11 cellular contexts compared by ENCODE assay signal in genomic region chr19:14871619-14872230, GRCh38. TPM values are rescaled to one million over a fixed set of nuclear protein-coding genes. Genes with fewer than 3 reads are reported as not detected.
DNase-seq lines count a peak whose midpoint lies in the region; ATAC-seq and TF ChIP-seq lines count a peak whose summit lies in the region.
"Had no signal": no experiment of that assay in that cellular context is flagged by ENCODE, and none has a peak within 500 bp of the region (broad histone marks: within the 10 kb centered on the region; RNA-seq: fewer than 3 reads in every experiment).

No MANE protein-coding gene starts in this region.

- intact Hi-C loops in body of pancreas (cut with DNase I), result no loop called here
- intact Hi-C loops in posterior vena cava (cut with DNase I), result no loop called here

- no peak overlapping the region for H3K4me2 ChIP-seq in KMS-11

- no peak for TF ChIP-seq POLR2A in body of pancreas (IDR thresholded peaks at IDR 0.05)

- no peaks in the 10 kb centered on the region for H3K4me1 ChIP-seq in KMS-11 (ENCODE audit: low read depth, poor library complexity, severe bottlenecking)
- H3K4me1 ChIP-seq in body of pancreas, result no peaks in the 10 kb centered on the region
- H3K4me1 ChIP-seq: HAP-1 had no signal

- H3K27ac ChIP-seq in KMS-11 (no peak overlapping the region), body of pancreas (no peak overlapping the region)

- H3K4me3 ChIP-seq in KMS-11 (IDR thresholded peaks at IDR 0.05; ENCODE audit: insufficient read depth, low read depth, low read length) (no peak overlapping the region), body of pancreas (no peak overlapping the region)
- H3K4me3 ChIP-seq: HAP-1 had no signal

- H3K36me3 Mint-ChIP-seq in nephron (ENCODE audit: low read depth), result no peaks in the 10 kb centered on the region

- no peak for ATAC-seq in body of pancreas
- ATAC-seq: stimulated activated naive CD8-positive, alpha-beta T cell treated with anti-CD3 and anti-CD28 coated beads, Interleukin-15, Interleukin-2, amounts not matched to agents 100 U/mL and 50 U/mL, for 24 hours had no signal

- DNase-seq in EH (ENCODE audit: low read depth) (peak; percentile 29), body of pancreas (no peak), posterior vena cava (ENCODE audit: low spot score) (no peak), hypothalamus (lab: John Stamatoyannopoulos, UW) (no peak), NCI-H1436 (lab: John Stamatoyannopoulos, UW) (no peak)
- no peak for DNase-seq in stimulated activated CD4-positive, alpha-beta T cell treated with anti-CD3 and anti-CD28 coated beads, Interleukin-1b, Interleukin-23, amount 100 ng/mL, for 48 hours
- DNase-seq: stimulated activated naive CD8-positive, alpha-beta T cell treated with anti-CD3 and anti-CD28 coated beads, Interleukin-15, Interleukin-2, amounts not matched to agents 100 U/mL and 50 U/mL, for 24 hours had no signal

- no peaks in the 10 kb centered on the region for H4K20me1 ChIP-seq in KMS-11 (ENCODE audit: insufficient read depth)

- H3K4me1 Mint-ChIP-seq in nephron, result no peaks in the 10 kb centered on the region

- 41 to 49% methylated on average over 4 of the region's 4 CpGs for WGBS in body of pancreas, 2 donors

- TF ChIP-seq CTCF in KMS-11 (conservative IDR thresholded peaks at IDR 0.05; ENCODE audit: low read depth, low read length) (peak; percentile 52; the same call in 1 of the 2 replicates), body of pancreas (IDR thresholded peaks at IDR 0.05) (peak in 6 of 7 experiments; percentile 16 to 58 (median 40)), nephron (IDR thresholded peaks at IDR 0.05; ENCODE audit: unreplicated experiment in 3 of 3) (peak in 2 of 3 experiments; percentile 38)

- H3K27ac Mint-ChIP-seq in nephron, result no peak overlapping the region

- H3K9me3 ChIP-seq in body of pancreas, result no peaks in the 10 kb centered on the region
- H3K9me3 ChIP-seq: HAP-1 had no signal

- no peak overlapping the region for H3K9ac ChIP-seq in KMS-11

- no peak overlapping the region for H3K4me3 Mint-ChIP-seq in nephron

- H3K36me3 ChIP-seq in KMS-11 (ENCODE audit: insufficient read depth), result no peaks in the 10 kb centered on the region
- H3K36me3 ChIP-seq in body of pancreas (replicated peaks in 1 of 2; ENCODE audit: insufficient read depth in 1 of 2, low read depth in 2 of 2), result no peaks in the 10 kb centered on the region
- H3K36me3 ChIP-seq: HAP-1 had no signal

- peaks cover 10% of the 10 kb centered on the region for H3K27me3 Mint-ChIP-seq in nephron (ENCODE audit: low read depth)

- no peak overlapping the region for H2AFZ ChIP-seq in KMS-11 (ENCODE audit: low read depth)

- H3K9me3 Mint-ChIP-seq in nephron, result peaks cover 7% of the 10 kb centered on the region

- no peaks in the 10 kb centered on the region; the same call in 1 of the 2 replicates for H3K27me3 ChIP-seq in KMS-11 (ENCODE audit: insufficient read depth, low read depth)
- no peaks in the 10 kb centered on the region for H3K27me3 ChIP-seq in body of pancreas

- no peaks in the 10 kb centered on the region for H3K79me2 ChIP-seq in KMS-11 (ENCODE audit: insufficient read depth, low read depth)

RNA-seq across cellular contexts. Expression of gene OR7A17, which starts 14.2 kb away (rescaled TPM):
- not detected for total RNA-seq in body of pancreas
- not detected for total RNA-seq in posterior vena cava
- total RNA-seq: activated CD8-positive, alpha-beta memory T cell treated with anti-CD3 and anti-CD28 coated beads for 36 hours had no signal

RNA-seq across cellular contexts. Expression of gene OR7A10, which starts 23.0 kb away (rescaled TPM):
- total RNA-seq in body of pancreas (not detected), posterior vena cava (not detected)
- total RNA-seq: activated CD8-positive, alpha-beta memory T cell treated with anti-CD3 and anti-CD28 coated beads for 36 hours had no signal

RNA-seq across cellular contexts. Expression of gene OR7A5, which starts 36.7 kb away (rescaled TPM):
- not detected for total RNA-seq in body of pancreas
- not detected for total RNA-seq in posterior vena cava
- total RNA-seq: activated CD8-positive, alpha-beta memory T cell treated with anti-CD3 and anti-CD28 coated beads for 36 hours had no signal

RNA-seq across cellular contexts. Expression of gene OR7C1, which starts 36.7 kb away (rescaled TPM):
- total RNA-seq in body of pancreas, result not detected
- not detected for total RNA-seq in posterior vena cava
- total RNA-seq: activated CD8-positive, alpha-beta memory T cell treated with anti-CD3 and anti-CD28 coated beads for 36 hours had no signal
